ENCODE assay signal across 2 cellular contexts in the genomic region with DNA sequence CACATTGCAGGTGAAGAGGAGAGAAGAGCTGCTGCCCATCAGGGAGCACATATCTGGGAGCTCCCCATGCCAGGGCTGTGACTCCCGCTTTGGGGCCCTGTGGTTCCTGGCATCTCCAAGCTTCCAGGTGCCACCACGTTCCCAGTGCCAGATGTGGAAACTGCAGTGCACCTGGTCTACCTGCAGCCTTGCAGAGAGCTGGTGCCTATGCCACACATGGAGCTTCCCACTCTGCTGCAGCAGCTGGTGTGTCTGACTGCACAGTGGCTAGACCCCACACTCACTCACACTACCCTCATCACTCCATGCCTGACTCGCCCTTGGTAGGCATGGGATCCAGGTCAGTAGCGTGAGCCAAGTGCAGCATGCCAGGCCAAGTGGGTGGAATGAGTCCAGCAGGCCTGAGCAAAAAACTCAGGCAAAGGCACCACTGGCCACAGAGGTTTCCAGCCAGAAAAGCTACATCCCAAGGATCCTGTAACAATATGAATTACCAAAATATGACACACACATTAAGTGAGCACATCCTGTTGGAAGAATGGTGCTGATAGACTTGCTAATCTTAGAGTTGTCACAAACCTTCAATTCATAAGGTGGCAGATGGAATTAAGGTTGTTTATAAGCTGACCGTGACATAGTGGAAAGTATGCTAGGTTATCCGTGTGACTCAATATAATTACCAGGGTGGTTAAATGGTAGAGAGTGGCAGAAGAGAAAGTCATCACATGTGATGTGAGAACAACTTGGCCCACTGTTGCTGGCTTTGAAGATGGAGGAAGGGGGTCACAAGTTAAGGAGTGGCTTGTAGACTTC.
TF ChIP-seq lines count a peak whose summit lies in the region.

No MANE protein-coding gene starts in this region.

TF ChIP-seq in A549, 52 proteins besides CTCF, POLR2A, EP300 and RAD21 (continued from another document):
- TF ChIP-seq EHMT2 (IDR thresholded peaks at IDR 0.05; ENCODE audit: low read depth) (no peak), HOXB5 (CRISPR knock-in tag; IDR thresholded peaks at IDR 0.05) (no peak), RNF2 (IDR thresholded peaks at IDR 0.05; ENCODE audit: borderline replicate concordance, low read depth) (no peak), MAZ (IDR thresholded peaks at IDR 0.05; ENCODE audit: borderline replicate concordance, low read depth, low read length) (no peak), NFE2L2 (conservative IDR thresholded peaks at IDR 0.05; ENCODE audit: low read length) (no peak), FOXS1 (CRISPR knock-in tag; IDR thresholded peaks at IDR 0.05) (no peak), RCOR1 (IDR thresholded peaks at IDR 0.05; ENCODE audit: low read depth, low read length) (no peak), ZNF302 (CRISPR knock-in tag; IDR thresholded peaks at IDR 0.05) (no peak), ZC3H11A (IDR thresholded peaks at IDR 0.05) (no peak), RFX5 (IDR thresholded peaks at IDR 0.05) (no peak), ZFP36 (IDR thresholded peaks at IDR 0.05; ENCODE audit: borderline replicate concordance, partially characterized antibody) (no peak)
- TF ChIP-seq, protein P1, sequence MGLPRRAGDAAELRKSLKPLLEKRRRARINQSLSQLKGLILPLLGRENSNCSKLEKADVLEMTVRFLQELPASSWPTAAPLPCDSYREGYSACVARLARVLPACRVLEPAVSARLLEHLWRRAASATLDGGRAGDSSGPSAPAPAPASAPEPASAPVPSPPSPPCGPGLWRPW (IDR thresholded peaks at IDR 0.05) = no peak

TF ChIP-seq in HepG2, 621 proteins besides CTCF, POLR2A, EP300 and RAD21 (continued from another document):
- TF ChIP-seq, protein P2, sequence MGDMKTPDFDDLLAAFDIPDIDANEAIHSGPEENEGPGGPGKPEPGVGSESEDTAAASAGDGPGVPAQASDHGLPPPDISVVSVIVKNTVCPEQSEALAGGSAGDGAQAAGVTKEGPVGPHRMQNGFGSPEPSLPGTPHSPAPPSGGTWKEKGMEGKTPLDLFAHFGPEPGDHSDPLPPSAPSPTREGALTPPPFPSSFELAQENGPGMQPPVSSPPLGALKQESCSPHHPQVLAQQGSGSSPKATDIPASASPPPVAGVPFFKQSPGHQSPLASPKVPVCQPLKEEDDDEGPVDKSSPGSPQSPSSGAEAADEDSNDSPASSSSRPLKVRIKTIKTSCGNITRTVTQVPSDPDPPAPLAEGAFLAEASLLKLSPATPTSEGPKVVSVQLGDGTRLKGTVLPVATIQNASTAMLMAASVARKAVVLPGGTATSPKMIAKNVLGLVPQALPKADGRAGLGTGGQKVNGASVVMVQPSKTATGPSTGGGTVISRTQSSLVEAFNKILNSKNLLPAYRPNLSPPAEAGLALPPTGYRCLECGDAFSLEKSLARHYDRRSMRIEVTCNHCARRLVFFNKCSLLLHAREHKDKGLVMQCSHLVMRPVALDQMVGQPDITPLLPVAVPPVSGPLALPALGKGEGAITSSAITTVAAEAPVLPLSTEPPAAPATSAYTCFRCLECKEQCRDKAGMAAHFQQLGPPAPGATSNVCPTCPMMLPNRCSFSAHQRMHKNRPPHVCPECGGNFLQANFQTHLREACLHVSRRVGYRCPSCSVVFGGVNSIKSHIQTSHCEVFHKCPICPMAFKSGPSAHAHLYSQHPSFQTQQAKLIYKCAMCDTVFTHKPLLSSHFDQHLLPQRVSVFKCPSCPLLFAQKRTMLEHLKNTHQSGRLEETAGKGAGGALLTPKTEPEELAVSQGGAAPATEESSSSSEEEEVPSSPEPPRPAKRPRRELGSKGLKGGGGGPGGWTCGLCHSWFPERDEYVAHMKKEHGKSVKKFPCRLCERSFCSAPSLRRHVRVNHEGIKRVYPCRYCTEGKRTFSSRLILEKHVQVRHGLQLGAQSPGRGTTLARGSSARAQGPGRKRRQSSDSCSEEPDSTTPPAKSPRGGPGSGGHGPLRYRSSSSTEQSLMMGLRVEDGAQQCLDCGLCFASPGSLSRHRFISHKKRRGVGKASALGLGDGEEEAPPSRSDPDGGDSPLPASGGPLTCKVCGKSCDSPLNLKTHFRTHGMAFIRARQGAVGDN (CRISPR knock-in tag; IDR thresholded peaks at IDR 0.05) = peak; percentile 30; the same call in 1 of the 2 replicates
- TF ChIP-seq ZNF292 (CRISPR knock-in tag; IDR thresholded peaks at IDR 0.05; ENCODE audit: borderline replicate concordance, low read depth) (no peak), RBM22 (optimal IDR thresholded peaks at IDR 0.05; ENCODE audit: low read length) (peak; percentile 97), ZNF207 (IDR thresholded peaks at IDR 0.05; ENCODE audit: borderline replicate concordance) (no peak), ZNF225 (CRISPR knock-in tag; IDR thresholded peaks at IDR 0.05) (0 out of 2 replicates have a peak, but pooled peaks have one; percentile 54), AGO2 (optimal IDR thresholded peaks at IDR 0.05; ENCODE audit: low read depth, low read length) (peak; percentile 66), POLR2AphosphoS5 (IDR thresholded peaks at IDR 0.05; ENCODE audit: low read depth, low read length) (peak; percentile 31; the same call in 1 of the 2 replicates)
- TF ChIP-seq, protein P3, sequence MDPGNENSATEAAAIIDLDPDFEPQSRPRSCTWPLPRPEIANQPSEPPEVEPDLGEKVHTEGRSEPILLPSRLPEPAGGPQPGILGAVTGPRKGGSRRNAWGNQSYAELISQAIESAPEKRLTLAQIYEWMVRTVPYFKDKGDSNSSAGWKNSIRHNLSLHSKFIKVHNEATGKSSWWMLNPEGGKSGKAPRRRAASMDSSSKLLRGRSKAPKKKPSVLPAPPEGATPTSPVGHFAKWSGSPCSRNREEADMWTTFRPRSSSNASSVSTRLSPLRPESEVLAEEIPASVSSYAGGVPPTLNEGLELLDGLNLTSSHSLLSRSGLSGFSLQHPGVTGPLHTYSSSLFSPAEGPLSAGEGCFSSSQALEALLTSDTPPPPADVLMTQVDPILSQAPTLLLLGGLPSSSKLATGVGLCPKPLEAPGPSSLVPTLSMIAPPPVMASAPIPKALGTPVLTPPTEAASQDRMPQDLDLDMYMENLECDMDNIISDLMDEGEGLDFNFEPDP (CRISPR knock-in tag; conservative IDR thresholded peaks at IDR 0.05) = no peak
